1 cellular context compared by ENCODE assay signal in genomic region chr6:157063935-157064322, GRCh38.
TF ChIP-seq lines count a peak whose summit lies in the region.

No MANE protein-coding gene starts in this region.

TF ChIP-seq in HepG2, 621 proteins besides CTCF, POLR2A, EP300 and RAD21:
- TF ChIP-seq TCF12 (IDR thresholded peaks at IDR 0.05) (no peak), TCF12 (CRISPR knock-in tag; IDR thresholded peaks at IDR 0.05) (no peak), E2F1 (CRISPR knock-in tag; IDR thresholded peaks at IDR 0.05) (no peak)
